ENCODE assay signal across 8 cellular contexts in genomic region chr1:248873409-248873992, GRCh38. TPM values are rescaled to one million over a fixed set of nuclear protein-coding genes. Genes with fewer than 3 reads are reported as not detected.
A peak's percentile ranks its signal among the peaks of the same experiment; 100 is the strongest.
DNase-seq lines count a peak whose midpoint lies in the region; ATAC-seq and TF ChIP-seq lines count a peak whose summit lies in the region.

No MANE protein-coding gene starts in this region.

- no peak for TF ChIP-seq CTCF in kidney epithelial cell (IDR thresholded peaks at IDR 0.05; ENCODE audit: insufficient read depth, low read length, poor library complexity, severe bottlenecking)

- peak overlapping the region; percentile 49 for H3K4me3 ChIP-seq in kidney epithelial cell (ENCODE audit: low read depth, low read length)

- H3K36me3 ChIP-seq in kidney epithelial cell (ENCODE audit: control insufficient read depth, insufficient read depth, low read length): no peaks in the 10 kb centered on the region

- no peaks in the 10 kb centered on the region for H3K27me3 ChIP-seq in kidney epithelial cell (ENCODE audit: control insufficient read depth, insufficient read depth, low read length)

- DNase-seq in AG08396 (ENCODE audit: low spot score): peak; percentile 90
- peak; percentile 89 for DNase-seq in NCI-H345 treated with DMSO at 0.1 percent for 48 hours (lab: John Stamatoyannopoulos, UW; ENCODE audit: unreplicated experiment)
- DNase-seq in cerebellar nuclear complex (lab: John Stamatoyannopoulos, UW): peak; percentile 79 to 94
- peak; percentile 79 for DNase-seq in kidney epithelial cell (ENCODE audit: low read depth)
- peak; percentile 95 for DNase-seq in stimulated activated CD4-positive, alpha-beta T cell treated with anti-CD3 and anti-CD28 coated beads, Interleukin-15, amount 100 ng/mL, for 24 hours

- ATAC-seq in GM19023 (IDR thresholded peaks at IDR 0.05; ENCODE audit: unreplicated experiment) (peak; percentile 81), HG03342 (IDR thresholded peaks at IDR 0.05; ENCODE audit: unreplicated experiment) (peak; percentile 76)
- ATAC-seq in activated CD4-positive, CD25-positive, alpha-beta regulatory T cell treated with anti-CD3 and anti-CD28 coated beads, Interleukin-2, amount 50 U/mL, for 24 hours: peak; percentile 86 to 88

RNA-seq across cellular contexts. Expression of gene ZNF692, which starts 14.6 kb away (rescaled TPM):
- total RNA-seq in kidney epithelial cell: 20.4 and 32.0 TPM in 2 replicates

RNA-seq across cellular contexts. Expression of gene PGBD2, which starts 32.5 kb away (rescaled TPM):
- 6.8 and 8.2 TPM in 2 replicates for total RNA-seq in kidney epithelial cell

RNA-seq across cellular contexts. Expression of gene ZNF672, which starts 35.5 kb away (rescaled TPM):
- total RNA-seq in kidney epithelial cell: 28.7 and 33.8 TPM in 2 replicates

RNA-seq across cellular contexts. Expression of gene SH3BP5L, which starts 47.8 kb away (rescaled TPM):
- total RNA-seq in kidney epithelial cell: 36.1 and 38.3 TPM in 2 replicates

Comparison
In these comparisons a context has a peak if more than half of its experiments do, and no peak if none do; other contexts are left out.
1. Peak in every context shown above with its lines: DNase-seq, ATAC-seq and H3K4me3 ChIP-seq.